ENCODE assay signal across 17 cellular contexts in the genomic region with DNA sequence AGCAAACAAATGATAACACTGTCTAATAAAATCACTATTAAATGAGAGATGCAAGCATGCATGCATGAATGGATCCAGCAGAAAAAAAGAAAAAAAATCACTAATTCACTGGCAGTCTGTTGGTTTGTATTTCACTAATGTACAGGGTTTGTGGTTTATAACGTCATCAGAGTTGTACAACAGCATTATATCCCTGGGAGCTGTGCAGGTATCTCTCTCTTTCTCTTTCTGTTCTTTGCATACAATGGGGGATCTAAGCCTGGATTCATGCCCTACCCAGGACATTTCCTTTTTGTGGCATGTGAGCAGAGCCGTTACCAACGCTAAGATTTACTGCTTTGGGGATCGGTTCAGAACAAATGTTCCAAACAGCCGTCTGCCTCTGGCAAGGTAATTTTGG.
DNase-seq lines count a peak whose midpoint lies in the region; ATAC-seq and TF ChIP-seq lines count a peak whose summit lies in the region.
"Had no signal": no experiment of that assay in that cellular context is flagged by ENCODE, and none has a peak within 500 bp of the region (broad histone marks: within the 10 kb centered on the region; RNA-seq: fewer than 3 reads in every experiment).

No MANE protein-coding gene starts in this region.

- ATAC-seq in GM18498 (IDR thresholded peaks at IDR 0.05; ENCODE audit: unreplicated experiment) (peak; percentile 83), GM21515 (IDR thresholded peaks at IDR 0.05; ENCODE audit: unreplicated experiment) (peak; percentile 83), HG03103 (IDR thresholded peaks at IDR 0.05; ENCODE audit: low read depth, unreplicated experiment) (peak; percentile 87)
- ATAC-seq: natural killer cell treated with Interleukin-12 subunit alpha and Interleukin-12 subunit beta and Interleukin-15 and Interleukin-18, amount 100 ng/mL, for 72 hours had no signal

- no peaks in the 10 kb centered on the region for H3K36me3 ChIP-seq in prostate gland
- H3K36me3 ChIP-seq: SJCRH30, uterus had no signal

- H3K27me3 ChIP-seq in prostate gland (replicated peaks; ENCODE audit: insufficient read depth), result no peaks in the 10 kb centered on the region
- H3K27me3 ChIP-seq: dorsolateral prefrontal cortex, SJCRH30, uterus had no signal

- WGBS in prostate gland, result 1% methylated on average over 5 of the region's 5 CpGs

- no peak overlapping the region for H3K4me3 ChIP-seq in prostate gland
- H3K4me3 ChIP-seq: dorsolateral prefrontal cortex, SJCRH30, skin epidermis, uterus had no signal

- H3K9me3 ChIP-seq in prostate gland, result no peaks in the 10 kb centered on the region
- H3K9me3 ChIP-seq: SJCRH30, uterus had no signal

- intact Hi-C loops in prostate gland (cut with DNase I), result no loop called here

- DNase-seq in NCI-H345 treated with DMSO at 0.1 percent for 48 hours (lab: John Stamatoyannopoulos, UW; ENCODE audit: unreplicated experiment) (peak; percentile 68), NCI-H82 (lab: John Stamatoyannopoulos, UW) (no peak), NCI-H1048 (lab: John Stamatoyannopoulos, UW) (no peak), prostate gland (ENCODE audit: low spot score) (no peak), iPS-NIHi7 (ENCODE audit: extremely low spot score) (no peak)
- DNase-seq: AML-193, dorsolateral prefrontal cortex, EL, islet precursor cell, NCI-H510A, uterus had no signal

- no peaks in the 10 kb centered on the region for H3K4me1 ChIP-seq in prostate gland (replicated peaks)
- H3K4me1 ChIP-seq: SJCRH30, uterus had no signal

- TF ChIP-seq CTCF in prostate gland (IDR thresholded peaks at IDR 0.05), result no peak

- H3K27ac ChIP-seq in prostate gland, result no peak overlapping the region
- H3K27ac ChIP-seq: SJCRH30, skin epidermis, uterus had no signal

- TF ChIP-seq POLR2A in prostate gland (IDR thresholded peaks at IDR 0.05), result no peak
